In the genomic region with DNA sequence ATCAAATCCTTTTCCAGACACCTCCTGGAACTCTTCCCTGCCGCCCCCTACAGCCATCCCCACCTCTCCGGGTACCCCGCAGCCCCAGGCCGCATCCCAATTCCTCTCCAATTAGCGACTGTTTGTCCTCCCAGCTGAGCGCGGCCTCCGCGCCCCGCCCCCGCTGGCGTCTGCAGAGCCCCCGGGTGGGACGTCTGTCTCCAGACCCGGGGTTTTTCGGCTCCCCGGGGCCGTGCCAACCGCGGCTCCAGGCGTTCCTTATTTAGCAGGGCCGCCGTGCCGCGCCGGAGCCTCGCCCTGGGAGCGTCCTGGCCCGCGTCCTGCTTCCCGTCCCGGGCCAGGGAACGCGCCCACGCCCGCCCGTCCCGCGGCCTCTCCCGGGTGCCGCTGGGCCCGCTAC, we compare ENCODE assay signal across 8 cellular contexts. TPM values are rescaled to one million over a fixed set of nuclear protein-coding genes. Genes with fewer than 3 reads are reported as not detected.
A peak's percentile ranks its signal among the peaks of the same experiment; 100 is the strongest.
DNase-seq lines count a peak whose midpoint lies in the region; ATAC-seq and TF ChIP-seq lines count a peak whose summit lies in the region.
"Not testable (repeated sequence)": the region's sequence is repeated elsewhere in the genome, so short reads cannot be mapped to it uniquely, and the experiment has no call there.

No MANE protein-coding gene starts in this region.

- H3K9me2 ChIP-seq in HCT116 (ENCODE audit: insufficient read depth): not testable (repeated sequence)

- not testable (repeated sequence) for H3K27me3 ChIP-seq in HCT116 (ENCODE audit: insufficient read depth, low read length); Peyer's patch; colonic mucosa; right cardiac atrium (ENCODE audit: control insufficient read depth, insufficient read depth); spleen (replicated peaks in 1 of 7)

- H3K27ac ChIP-seq in HCT116 (ENCODE audit: low read depth, low read length): peak overlapping the region; percentile 60; the same call in 1 of the 2 replicates
- peak overlapping the region; percentile 59 to 83 (median 72) for H3K27ac ChIP-seq in Peyer's patch
- not testable (repeated sequence) for H3K27ac ChIP-seq in colonic mucosa
- H3K27ac ChIP-seq in right cardiac atrium (ENCODE audit: low read length): peak overlapping the region; percentile 81
- peak overlapping the region in 6 of 8 donors; percentile 62 to 87 (median 69) for H3K27ac ChIP-seq in spleen

- DNase-seq in AG04449 (ENCODE audit: low read depth, low spot score); HCT116 (ENCODE audit: low read depth, low spot score); Peyer's patch; activated T-cell treated with anti-CD3 and anti-CD28 coated beads, Interleukin-2, amount 50 U/mL, for 72 hours; colonic mucosa: not testable (repeated sequence)
- peak; percentile 60 to 87 (median 84) for DNase-seq in right cardiac atrium
- DNase-seq in naive thymus-derived CD8-positive, alpha-beta T cell: peak in 3 of 10 donors; percentile 9 to 34 (median 27)
- peak; percentile 86 for DNase-seq in spleen

- H3K4me3 ChIP-seq in AG04449 (ENCODE audit: low read depth, low read length) (peak overlapping the region; percentile 59), HCT116 (replicated peaks in 1 of 2; ENCODE audit: low read depth in 1 of 2, low read length in 2 of 2) (peak overlapping the region; percentile 50 to 56), Peyer's patch (peak overlapping the region; percentile 38 to 71 (median 55)), colonic mucosa (peak overlapping the region; percentile 44), right cardiac atrium (ENCODE audit: low read length) (peak overlapping the region; percentile 79), spleen (peak overlapping the region; percentile 31 to 69 (median 44))

- RAD21 ChIA-PET in HCT116 (lab: Charles Lee; ENCODE audit: low non-redundant PET in 1 of 2, low total read pairs in 2 of 2, uncharacterized antibody in 2 of 2, unreplicated experiment in 2 of 2): not testable (repeated sequence)

- H3K4me2 ChIP-seq in HCT116 (ENCODE audit: low read length): peak overlapping the region; percentile 65

- peak overlapping the region; percentile 86 for H3K4me3 Mint-ChIP-seq in activated T-cell treated with anti-CD3 and anti-CD28 coated beads, Interleukin-2, amount 50 U/mL, for 72 hours
- peak overlapping the region; percentile 65 to 91 (median 78) for H3K4me3 Mint-ChIP-seq in naive thymus-derived CD8-positive, alpha-beta T cell

- H3K4me1 ChIP-seq in HCT116 (ENCODE audit: control insufficient read depth in 1 of 2, insufficient read depth in 2 of 2, low read length in 2 of 2) (peaks cover 4 to 17% of the 10 kb centered on the region in 2 experiments; a peak in 3 of 4 replicates), spleen (peaks cover 4 to 31% (median 10%) of the 10 kb centered on the region in 6 donors)
- not testable (repeated sequence) for H3K4me1 ChIP-seq in Peyer's patch; colonic mucosa; right cardiac atrium (ENCODE audit: control insufficient read depth, insufficient read depth, low read length)

- intact Hi-C loops in HCT116 (cut with micrococcal nuclease); right cardiac atrium (cut with DNase I); spleen (cut with DNase I; ENCODE audit: low total_unique reads): not testable (repeated sequence)
- intact Hi-C loops in colonic mucosa (cut with DNase I): loop anchor here (5.0 kb wide), 1 partner anchor 48 kb away; no protein-coding TSS in a partner anchor

- not testable (repeated sequence) for H3K27ac Mint-ChIP-seq in activated T-cell treated with anti-CD3 and anti-CD28 coated beads, Interleukin-2, amount 50 U/mL, for 72 hours
- peak overlapping the region in 2 of 10 donors; percentile 48 to 69 for H3K27ac Mint-ChIP-seq in naive thymus-derived CD8-positive, alpha-beta T cell

- not testable (repeated sequence) for H3K27me3 Mint-ChIP-seq in activated T-cell treated with anti-CD3 and anti-CD28 coated beads, Interleukin-2, amount 50 U/mL, for 72 hours (ENCODE audit: low read depth); naive thymus-derived CD8-positive, alpha-beta T cell

- not testable (repeated sequence) for BruUV-seq in HCT116 (replicated peaks; lab: Mats Ljungman, UMichigan)

- not testable (repeated sequence) for TF ChIP-seq CTCF in AG04449 (IDR thresholded peaks at IDR 0.05; ENCODE audit: insufficient read depth, low read length, missing control alignments); HCT116 (IDR thresholded peaks at IDR 0.05 in 2 of 3, conservative IDR thresholded peaks at IDR 0.05 in 1 of 3; ENCODE audit: borderline replicate concordance in 1 of 3, insufficient read depth in 1 of 3, low read depth in 2 of 3, low read length in 2 of 3); Peyer's patch (IDR thresholded peaks at IDR 0.05); colonic mucosa (IDR thresholded peaks at IDR 0.05); spleen (IDR thresholded peaks at IDR 0.05 in 8 of 11, conservative IDR thresholded peaks at IDR 0.05 in 3 of 11)

- not testable (repeated sequence) for H3K9me3 ChIP-seq in HCT116 (ENCODE audit: control insufficient read depth in 1 of 2, insufficient read depth in 1 of 2, low read depth in 1 of 2, low read length in 2 of 2); Peyer's patch; colonic mucosa; right cardiac atrium (ENCODE audit: control insufficient read depth, low read length); spleen

- not testable (repeated sequence) for TF ChIP-seq RAD21 in HCT116 (IDR thresholded peaks at IDR 0.05; ENCODE audit: low read depth)

- H3K4me1 Mint-ChIP-seq in activated T-cell treated with anti-CD3 and anti-CD28 coated beads, Interleukin-2, amount 50 U/mL, for 72 hours (ENCODE audit: low read depth): not testable (repeated sequence)
- peaks cover 7 to 17% (median 10%) of the 10 kb centered on the region in 4 donors for H3K4me1 Mint-ChIP-seq in naive thymus-derived CD8-positive, alpha-beta T cell

- TF ChIP-seq POLR2A in HCT116 (IDR thresholded peaks at IDR 0.05; ENCODE audit: borderline replicate concordance, extremely low read depth, insufficient read depth, insufficient read length); Peyer's patch (IDR thresholded peaks at IDR 0.05); spleen (IDR thresholded peaks at IDR 0.05): not testable (repeated sequence)

- not testable (repeated sequence) for H3K36me3 ChIP-seq in HCT116 (ENCODE audit: control insufficient read depth in 1 of 2, insufficient read depth in 2 of 2, low read length in 2 of 2); Peyer's patch; colonic mucosa; spleen

- H3K9me3 Mint-ChIP-seq in activated T-cell treated with anti-CD3 and anti-CD28 coated beads, Interleukin-2, amount 50 U/mL, for 72 hours; naive thymus-derived CD8-positive, alpha-beta T cell: not testable (repeated sequence)

- under 1% methylated on average over 33 of the region's 42 CpGs for WGBS in right cardiac atrium
- 0 to 1% (median 1%) methylated on average over 10 to 35 of the region's 42 CpGs for WGBS in spleen, 5 donors

- ATAC-seq in HCT116; activated T-cell treated with anti-CD3 and anti-CD28 coated beads, Interleukin-2, amount 50 U/mL, for 72 hours (replicated peaks in 1 of 2); right cardiac atrium; naive thymus-derived CD8-positive, alpha-beta T cell: not testable (repeated sequence)

- H2AFZ ChIP-seq in HCT116 (ENCODE audit: low read depth, low read length, poor library complexity, severe bottlenecking): not testable (repeated sequence)

- POLR2A ChIA-PET in AG04449 (lab: Yijun Ruan, JAX); HCT116 (lab: Charles Lee); naive thymus-derived CD8-positive, alpha-beta T cell (lab: Charles Lee): not testable (repeated sequence)

- H3K79me2 ChIP-seq in HCT116 (ENCODE audit: insufficient read depth, low read length): not testable (repeated sequence)

- H3K9ac ChIP-seq in HCT116 (ENCODE audit: low read length): peak overlapping the region; percentile 55
- H3K9ac ChIP-seq in colonic mucosa (ENCODE audit: low read depth in 2 of 2, low read length in 2 of 2): peak overlapping the region in 1 of 2 donors; percentile 24

- CTCF ChIA-PET in AG04449 (lab: Yijun Ruan, JAX); HCT116 (lab: Charles Lee): not testable (repeated sequence)

- not testable (repeated sequence) for H4K20me1 ChIP-seq in HCT116 (ENCODE audit: insufficient read depth)

- not testable (repeated sequence) for H3K36me3 Mint-ChIP-seq in activated T-cell treated with anti-CD3 and anti-CD28 coated beads, Interleukin-2, amount 50 U/mL, for 72 hours (ENCODE audit: insufficient read depth in 2 of 2); naive thymus-derived CD8-positive, alpha-beta T cell

RNA-seq across cellular contexts. Expression of a gene that starts 0.6 kb away (rescaled TPM):
- 137 TPM for total RNA-seq in HCT116 (2021; ENCODE audit: unreplicated experiment)
- polyA plus RNA-seq in HCT116 (2012): 109 and 142 TPM in 2 replicates
- total RNA-seq in Peyer's patch: 100 to 1,000 TPM in 3 of 4 donors, 10 to 100 TPM in 1; 64.6 to 305 (median 188) TPM
- 10 to 100 TPM; 90.2 to 95.7 TPM for total RNA-seq in activated T-cell treated with anti-CD3 and anti-CD28 coated beads, Interleukin-2, amount 50 U/mL, for 72 hours
- total RNA-seq in colonic mucosa: 10 to 100 TPM; 48.2 to 83.5 TPM
- 100 to 1,000 TPM in 2 of 4 donors, 10 to 100 TPM in 2; 95.9 to 111 (median 99.1) TPM for total RNA-seq in right cardiac atrium
- 98.4 TPM for polyA plus RNA-seq in right cardiac atrium
- total RNA-seq in naive thymus-derived CD8-positive, alpha-beta T cell: 100 to 1,000 TPM; 131 to 134 TPM
- polyA plus RNA-seq in naive thymus-derived CD8-positive, alpha-beta T cell: 1 to 10 TPM; 3.5 to 9.9 (median 4.8) TPM
- total RNA-seq in spleen: 100 to 1,000 TPM in 2 of 7 donors, 10 to 100 TPM in 5; 64.0 to 124 (median 95.3) TPM
- polyA plus RNA-seq in spleen: 10 to 100 TPM; 14.0 to 60.9 (median 18.5) TPM

RNA-seq across cellular contexts. Expression of a gene that starts 13.4 kb away (rescaled TPM):
- total RNA-seq in HCT116 (2021; ENCODE audit: unreplicated experiment): 44.9 TPM
- polyA plus RNA-seq in HCT116 (2012): 43.9 and 46.7 TPM in 2 replicates
- 10 to 100 TPM; 17.9 to 33.8 (median 24.3) TPM for total RNA-seq in Peyer's patch
- 1 to 10 TPM in 1 of 2 donors, under 1 TPM in 1; 0.82 to 2.0 TPM for total RNA-seq in activated T-cell treated with anti-CD3 and anti-CD28 coated beads, Interleukin-2, amount 50 U/mL, for 72 hours
- total RNA-seq in colonic mucosa: 10 to 100 TPM; 18.2 to 24.5 TPM
- under 1 TPM in 3 of 4 donors, not detected in 1; 0.24 to 0.89 (median 0.88) TPM for total RNA-seq in right cardiac atrium
- 0.95 TPM for polyA plus RNA-seq in right cardiac atrium
- not detected for total RNA-seq in naive thymus-derived CD8-positive, alpha-beta T cell
- polyA plus RNA-seq in naive thymus-derived CD8-positive, alpha-beta T cell: 1 to 10 TPM in 1 of 3 donors, under 1 TPM in 2; 0.27 to 1.2 (median 0.94) TPM
- 1 to 10 TPM in 4 of 7 donors, under 1 TPM in 2, not detected in 1; 0.26 to 7.9 (median 1.2) TPM for total RNA-seq in spleen
- 1 to 10 TPM in 2 of 3 donors, under 1 TPM in 1; 0.91 to 1.5 (median 1.4) TPM for polyA plus RNA-seq in spleen

RNA-seq across cellular contexts. Expression of a gene that starts 20.5 kb away (rescaled TPM):
- 160 TPM for total RNA-seq in HCT116 (2021; ENCODE audit: unreplicated experiment)
- polyA plus RNA-seq in HCT116 (2012): 125 and 134 TPM in 2 replicates
- 100 to 1,000 TPM in 1 of 4 donors, 10 to 100 TPM in 3; 51.2 to 120 (median 79.3) TPM for total RNA-seq in Peyer's patch
- total RNA-seq in activated T-cell treated with anti-CD3 and anti-CD28 coated beads, Interleukin-2, amount 50 U/mL, for 72 hours: 10 to 100 TPM; 66.4 to 72.9 TPM
- 100 to 1,000 TPM; 102 to 131 TPM for total RNA-seq in colonic mucosa
- 10 to 100 TPM; 26.1 to 39.2 (median 33.0) TPM for total RNA-seq in right cardiac atrium
- 17.7 TPM for polyA plus RNA-seq in right cardiac atrium
- total RNA-seq in naive thymus-derived CD8-positive, alpha-beta T cell: 10 to 100 TPM; 32.3 to 39.5 TPM
- 1 to 10 TPM; 3.5 to 8.8 (median 4.3) TPM for polyA plus RNA-seq in naive thymus-derived CD8-positive, alpha-beta T cell
- 10 to 100 TPM; 41.5 to 63.9 (median 50.9) TPM for total RNA-seq in spleen
- polyA plus RNA-seq in spleen: 10 to 100 TPM; 22.0 to 37.6 (median 23.3) TPM
